Comparison of ENCODE assay signal across 8 cellular contexts in genomic region chr12:10721654-10722501, GRCh38. TPM values are rescaled to one million over a fixed set of nuclear protein-coding genes. Genes with fewer than 3 reads are reported as not detected.
DNase-seq lines count a peak whose midpoint lies in the region; ATAC-seq, FAIRE-seq and TF ChIP-seq lines count a peak whose summit lies in the region.

No MANE protein-coding gene starts in this region.

- H3K4me3 Mint-ChIP-seq in activated CD4-positive, alpha-beta T cell treated with anti-CD3 and anti-CD28 coated beads, Interleukin-2, amount 10 ng/mL, durations not matched to agents 24 days and 14 days: peak overlapping the region; percentile 96

- H3K9ac ChIP-seq in duodenal mucosa (ENCODE audit: low read depth in 1 of 2, low read length in 2 of 2): peak overlapping the region; percentile 84 to 90

- no peaks in the 10 kb centered on the region for H3K9me3 ChIP-seq in duodenal mucosa (ENCODE audit: control insufficient read depth in 1 of 2, low read length in 2 of 2)
- no peaks in the 10 kb centered on the region for H3K9me3 ChIP-seq in right lobe of liver

- intact Hi-C loops in activated CD4-positive, alpha-beta T cell treated with anti-CD3 and anti-CD28 coated beads, Interleukin-2, amount 10 ng/mL, durations not matched to agents 24 days and 14 days (cut with micrococcal nuclease): loop anchor here (1.0 to 2.0 kb wide), 6 partner anchors 21 to 509 kb away; partner anchors contain the start of genes GABARAPL1, MAGOHB, SMIM10L1 and STYK1
- intact Hi-C loops in right lobe of liver (cut with DNase I): no loop called here

- H3K4me1 ChIP-seq in duodenal mucosa (ENCODE audit: control insufficient read depth in 1 of 2, insufficient read depth in 2 of 2, low read length in 2 of 2) (peaks cover 19 to 38% of the 10 kb centered on the region in 2 donors), right lobe of liver (peaks cover 0 to 7% (median 0%) of the 10 kb centered on the region in 4 donors)

- no peaks in the 10 kb centered on the region for H3K9me3 Mint-ChIP-seq in activated CD4-positive, alpha-beta T cell treated with anti-CD3 and anti-CD28 coated beads, Interleukin-2, amount 10 ng/mL, durations not matched to agents 24 days and 14 days

- peaks cover 31% of the 10 kb centered on the region for H3K27me3 Mint-ChIP-seq in activated CD4-positive, alpha-beta T cell treated with anti-CD3 and anti-CD28 coated beads, Interleukin-2, amount 10 ng/mL, durations not matched to agents 24 days and 14 days

- H3K4me3 ChIP-seq in duodenal mucosa (ENCODE audit: low read depth in 1 of 2, low read length in 2 of 2) (peak overlapping the region; percentile 94 to 98), right lobe of liver (peak overlapping the region; percentile 59 to 74 (median 73))

- peak; percentile 55 for FAIRE-seq in G401.6 (lab: Jason Lieb, UNC)

- H3K36me3 ChIP-seq in duodenal mucosa (ENCODE audit: control insufficient read depth in 1 of 2, insufficient read depth in 2 of 2, low read length in 2 of 2) (no peaks in the 10 kb centered on the region), right lobe of liver (no peaks in the 10 kb centered on the region)

- H3K4me1 Mint-ChIP-seq in activated CD4-positive, alpha-beta T cell treated with anti-CD3 and anti-CD28 coated beads, Interleukin-2, amount 10 ng/mL, durations not matched to agents 24 days and 14 days: peaks cover 34% of the 10 kb centered on the region

- H3K27me3 ChIP-seq in duodenal mucosa (ENCODE audit: control insufficient read depth in 1 of 2, insufficient read depth in 2 of 2, low read length in 2 of 2) (peaks cover 0 to 3% of the 10 kb centered on the region in 2 donors), right lobe of liver (no peaks in the 10 kb centered on the region)

- no peak for TF ChIP-seq POLR2A in right lobe of liver (IDR thresholded peaks at IDR 0.05)

- DNase-seq in NCI-H446 (lab: John Stamatoyannopoulos, UW): peak; percentile 20 to 57
- DNase-seq in activated CD4-positive, alpha-beta T cell treated with anti-CD3 and anti-CD28 coated beads, Interleukin-2, amount 10 ng/mL, durations not matched to agents 24 days and 14 days: peak; percentile 89
- peak; percentile 64 to 75 (median 72) for DNase-seq in right lobe of liver
- DNase-seq in stimulated activated CD4-positive, alpha-beta T cell treated with anti-CD3 and anti-CD28 coated beads, Interleukin-4, amount 100 ng/mL, for 48 hours (ENCODE audit: low read depth in 2 of 2): peak; percentile 26 to 44
- DNase-seq in NCI-H2029 treated with DMSO at 0.1 percent for 48 hours (lab: John Stamatoyannopoulos, UW): no peak

- H3K27ac Mint-ChIP-seq in activated CD4-positive, alpha-beta T cell treated with anti-CD3 and anti-CD28 coated beads, Interleukin-2, amount 10 ng/mL, durations not matched to agents 24 days and 14 days: peak overlapping the region; percentile 95

- no peak for TF ChIP-seq CTCF in right lobe of liver (IDR thresholded peaks at IDR 0.05)

- ATAC-seq in HG02623 (IDR thresholded peaks at IDR 0.05; ENCODE audit: unreplicated experiment): peak; percentile 28
- peak; percentile 60 to 80 (median 69) for ATAC-seq in right lobe of liver

- H3K27ac ChIP-seq in duodenal mucosa (ENCODE audit: low read depth, low read length) (peak overlapping the region; percentile 88), right lobe of liver (peak overlapping the region; percentile 65 to 87 (median 69))

- WGBS in right lobe of liver (ENCODE audit: insufficient coverage, low coverage, low lambda C conversion rate, missing lambda C conversion rate): 18% methylated on average over 21 of the region's 26 CpGs

- peaks cover 24% of the 10 kb centered on the region for H3K36me3 Mint-ChIP-seq in activated CD4-positive, alpha-beta T cell treated with anti-CD3 and anti-CD28 coated beads, Interleukin-2, amount 10 ng/mL, durations not matched to agents 24 days and 14 days (ENCODE audit: low read depth)

RNA-seq across cellular contexts. Expression of gene YBX3, which starts 1.2 kb away (rescaled TPM):
- 199 and 203 TPM in 2 replicates for total RNA-seq in activated CD4-positive, alpha-beta T cell treated with anti-CD3 and anti-CD28 coated beads, Interleukin-2, amount 10 ng/mL, durations not matched to agents 24 days and 14 days
- 10 to 100 TPM; 16.0 to 34.2 (median 23.2) TPM for total RNA-seq in right lobe of liver

RNA-seq across cellular contexts. Expression of gene STYK1, which starts 48.0 kb away (rescaled TPM):
- not detected in 2 replicates for total RNA-seq in activated CD4-positive, alpha-beta T cell treated with anti-CD3 and anti-CD28 coated beads, Interleukin-2, amount 10 ng/mL, durations not matched to agents 24 days and 14 days
- total RNA-seq in right lobe of liver: not detected
